ENCODE assay signal across 8 cellular contexts in the genomic region with DNA sequence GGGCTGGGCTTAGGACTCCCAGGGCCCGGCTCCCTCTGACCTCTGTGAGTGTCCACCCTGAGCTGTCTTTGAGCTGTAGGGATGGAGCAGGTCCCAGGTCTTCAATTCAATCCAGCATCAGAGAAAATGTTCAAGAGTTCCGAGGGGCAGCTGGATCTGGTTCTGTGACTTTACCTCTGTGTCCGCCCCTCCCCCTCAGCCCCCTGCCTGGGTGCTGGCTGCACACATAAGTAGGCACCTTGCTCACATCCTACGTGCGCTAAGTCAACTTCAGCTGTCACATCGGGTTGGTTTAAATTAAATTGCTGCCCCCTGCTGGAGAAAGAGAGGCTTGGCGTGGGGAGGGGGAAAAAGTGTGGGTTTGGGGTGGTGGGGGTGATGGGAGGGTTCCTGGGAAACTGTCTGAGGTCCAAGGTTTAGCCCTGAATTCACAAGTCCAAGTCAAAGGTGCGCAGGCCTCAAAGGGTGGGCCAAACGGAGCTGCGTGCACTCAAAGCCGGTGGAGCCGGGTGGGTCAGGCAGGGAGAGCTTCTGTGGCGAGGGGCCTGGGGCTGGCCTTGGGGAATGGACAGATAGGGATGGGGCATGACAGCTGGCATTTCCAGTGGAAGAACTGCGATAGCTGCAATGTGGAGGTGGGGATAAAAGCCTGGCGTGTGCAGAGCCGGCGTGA. TPM values are rescaled to one million over a fixed set of nuclear protein-coding genes. Genes with fewer than 3 reads are reported as not detected.
A peak's percentile ranks its signal among the peaks of the same experiment; 100 is the strongest.
DNase-seq lines count a peak whose midpoint lies in the region; ATAC-seq and TF ChIP-seq lines count a peak whose summit lies in the region.

No MANE protein-coding gene starts in this region.

- peak; percentile 66 for ATAC-seq in left lobe of liver

- DNase-seq in AG09309 (ENCODE audit: low read depth) (no peak), WERI-Rb-1 (peak; percentile 30), left lobe of liver (ENCODE audit: low spot score) (no peak), DMS153 (lab: John Stamatoyannopoulos, UW) (no peak), activated T-cell treated with anti-CD3 and anti-CD28 coated beads for 4 hours (no peak)
- no peak for DNase-seq in effector CD8-positive, alpha-beta T cell (lab: John Stamatoyannopoulos, UW)
- no peak for DNase-seq in central memory CD4-positive, alpha-beta T cell

- TF ChIP-seq CTCF in AG09309 (IDR thresholded peaks at IDR 0.05; ENCODE audit: control insufficient read depth, insufficient read depth, low read depth, low read length, missing control alignments) (peak; percentile 41), GM12875 (IDR thresholded peaks at IDR 0.05; ENCODE audit: borderline replicate concordance, insufficient read depth, low read depth, low read length) (peak; percentile 55; the same call in 1 of the 2 replicates), WERI-Rb-1 (IDR thresholded peaks at IDR 0.05; ENCODE audit: low read depth, low read length) (peak; percentile 34; the same call in 1 of the 2 replicates)

- H3K4me3 ChIP-seq in AG09309 (ENCODE audit: control insufficient read depth, low read depth, low read length) (no peak overlapping the region), GM12875 (ENCODE audit: low read depth, low read length) (no peak overlapping the region), WERI-Rb-1 (ENCODE audit: low read depth, low read length) (no peak overlapping the region)

- no peak overlapping the region for H3K27ac ChIP-seq in WERI-Rb-1

- H3K27me3 ChIP-seq in WERI-Rb-1 (ENCODE audit: insufficient read depth, low read depth, severe bottlenecking), result no peaks in the 10 kb centered on the region

- H3K36me3 ChIP-seq in WERI-Rb-1, result no peaks in the 10 kb centered on the region

- no peaks in the 10 kb centered on the region for H3K9me3 ChIP-seq in WERI-Rb-1 (ENCODE audit: severe bottlenecking)

RNA-seq across cellular contexts. Expression of gene WFDC5, which starts 3.0 kb away (rescaled TPM):
- total RNA-seq in left lobe of liver, result not detected

RNA-seq across cellular contexts. Expression of gene KCNS1, which starts 11.0 kb away (rescaled TPM):
- not detected for total RNA-seq in left lobe of liver

RNA-seq across cellular contexts. Expression of gene WFDC12, which starts 12.3 kb away (rescaled TPM):
- not detected for total RNA-seq in left lobe of liver
